17 cellular contexts compared by ENCODE assay signal in the genomic region with DNA sequence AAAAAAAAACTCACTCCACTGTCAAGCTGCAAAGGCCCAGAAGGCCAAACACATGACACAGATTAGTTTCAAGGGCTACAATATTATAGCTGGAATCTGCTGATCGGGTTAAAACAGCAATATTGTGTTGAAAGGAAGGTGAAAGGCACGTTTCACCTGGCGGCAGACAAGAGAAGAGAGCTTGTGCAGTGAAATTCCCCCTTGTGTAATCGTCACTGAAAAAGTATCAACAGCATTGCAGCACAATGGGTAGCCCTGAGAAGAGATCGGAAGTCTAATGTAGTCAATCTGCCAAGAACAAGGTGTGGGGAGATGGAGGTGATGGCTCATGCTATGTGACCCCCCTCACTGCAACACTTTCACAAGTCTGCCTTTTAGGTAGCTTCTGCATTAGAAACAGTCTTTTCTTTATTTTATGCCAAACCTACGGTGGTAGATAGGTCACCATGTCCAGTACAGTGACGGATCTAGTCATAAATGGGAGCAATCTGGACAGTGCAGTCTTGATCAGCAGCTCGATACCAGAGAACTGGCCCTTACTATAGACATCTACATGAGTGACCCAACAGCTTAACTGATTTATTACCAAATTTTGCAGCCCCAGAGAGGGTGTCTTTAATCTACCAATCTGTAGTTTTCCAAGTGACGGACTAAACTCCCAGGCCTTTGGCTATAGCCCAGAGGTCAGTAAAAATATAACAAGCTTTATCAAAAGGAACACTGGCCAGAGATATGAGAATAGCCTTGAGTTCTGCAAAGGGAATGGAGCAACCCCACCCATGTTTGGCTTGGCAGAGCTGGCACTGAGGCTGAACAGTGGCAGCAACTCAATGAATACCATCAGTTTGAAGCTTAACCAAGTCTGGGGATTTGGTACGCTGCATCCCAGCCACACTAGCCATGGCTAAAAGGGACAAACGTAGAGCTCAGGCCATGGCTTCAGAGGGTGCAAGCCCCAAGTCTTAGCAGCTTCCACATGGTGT.
"Had no signal": no experiment of that assay in that cellular context is flagged by ENCODE, and none has a peak within 500 bp of the region (broad histone marks: within the 10 kb centered on the region; RNA-seq: fewer than 3 reads in every experiment).

No MANE protein-coding gene starts in this region.

- H3K9me3 ChIP-seq: gastrocnemius medialis, lower lobe of right lung, uterus had no signal

- DNase-seq: activated naive CD4-positive, alpha-beta T cell; activated naive CD8-positive, alpha-beta T cell treated with anti-CD3 and anti-CD28 coated beads, Interleukin-2, amount 10 ng/mL, durations not matched to agents 7 days and 5 days; activated T-cell treated with anti-CD3 and anti-CD28 coated beads, Interleukin-2, amount 50 U/mL, for 24 hours; amygdala; dermis blood vessel endothelial cell; effector memory CD4-positive, alpha-beta T cell; gastrocnemius medialis; hypothalamus; lower lobe of right lung; natural killer cell; stimulated activated CD4-positive, alpha-beta T cell treated with anti-CD3 and anti-CD28 coated beads, Interleukin-12 subunit alpha, Interleukin-12 subunit beta, amount 100 ng/mL, for 4 hours; stimulated activated CD4-positive, alpha-beta T cell treated with anti-CD3 and anti-CD28 coated beads, Interleukin-4, amount 100 ng/mL, for 4 hours; uterus had no signal

- H3K4me1 ChIP-seq: gastrocnemius medialis, lower lobe of right lung, uterus had no signal

- ATAC-seq: activated T-helper 17 cell treated with anti-CD3 and anti-CD28 coated beads, Interleukin-2, amount 50 U/mL, for 72 hours; esophagus mucosa; gastrocnemius medialis; natural killer cell; SK-N-SH treated with all-trans-retinoic acid at 6 μM for 48 hours had no signal

- H3K27me3 ChIP-seq: gastrocnemius medialis, uterus had no signal

- H3K4me3 ChIP-seq: gastrocnemius medialis, lower lobe of right lung, uterus had no signal

- H3K27ac ChIP-seq: gastrocnemius medialis, lower lobe of right lung, uterus, VCaP had no signal

- H3K36me3 ChIP-seq: gastrocnemius medialis, lower lobe of right lung, uterus had no signal
